ENCODE assay signal across 1 cellular context in genomic region chr2:213227458-213227857, GRCh38.
TF ChIP-seq lines count a peak whose summit lies in the region.

No MANE protein-coding gene starts in this region.

TF ChIP-seq in SK-N-SH, 30 proteins besides CTCF, POLR2A, EP300 and RAD21 (continued from another document):
- no peak for TF ChIP-seq ZBTB33 (IDR thresholded peaks at IDR 0.05; ENCODE audit: borderline replicate concordance, low read depth)
